Comparison of ENCODE assay signal across 8 cellular contexts in genomic region chr17:46265972-46266655, GRCh38. TPM values are rescaled to one million over a fixed set of nuclear protein-coding genes. Genes with fewer than 3 reads are reported as not detected.
DNase-seq lines count a peak whose midpoint lies in the region; ATAC-seq and TF ChIP-seq lines count a peak whose summit lies in the region.
"Not testable (repeated sequence)": the region's sequence is repeated elsewhere in the genome, so short reads cannot be mapped to it uniquely, and the experiment has no call there.

No MANE protein-coding gene starts in this region.

- TF ChIP-seq POLR2A in HCT116 (IDR thresholded peaks at IDR 0.05; ENCODE audit: borderline replicate concordance, extremely low read depth, insufficient read depth, insufficient read length); thyroid gland (IDR thresholded peaks at IDR 0.05): not testable (repeated sequence)

- H3K9ac ChIP-seq in HCT116 (ENCODE audit: low read length) = peak overlapping the region; percentile 44

- H3K27ac ChIP-seq in HCT116 (ENCODE audit: low read depth, low read length) = 0 out of 2 replicates have a peak overlapping the region, but pooled peaks have one; percentile 8
- not testable (repeated sequence) for H3K27ac ChIP-seq in OCI-LY7 (ENCODE audit: low read depth, low read length, poor library complexity, severe bottlenecking)
- H3K27ac ChIP-seq in osteoblast (ENCODE audit: low read depth, low read length) = peak overlapping the region; percentile 72
- H3K27ac ChIP-seq in thyroid gland = peak overlapping the region; percentile 71 to 88 (median 75)

- H3K36me3 Mint-ChIP-seq in activated naive CD8-positive, alpha-beta T cell = not testable (repeated sequence)

- H3K9me2 ChIP-seq in HCT116 (ENCODE audit: insufficient read depth); OCI-LY7 (ENCODE audit: insufficient read depth, low read length): not testable (repeated sequence)

- not testable (repeated sequence) for H4K20me1 ChIP-seq in HCT116 (ENCODE audit: insufficient read depth); OCI-LY7 (ENCODE audit: insufficient read depth, low read length); osteoblast (ENCODE audit: insufficient read depth, low read length)

- not testable (repeated sequence) for ATAC-seq in HCT116

- H3K36me3 ChIP-seq in HCT116 (ENCODE audit: control insufficient read depth in 1 of 2, insufficient read depth in 2 of 2, low read length in 2 of 2); OCI-LY7 (ENCODE audit: insufficient read depth, low read length); osteoblast (ENCODE audit: insufficient read depth, low read length); thyroid gland: not testable (repeated sequence)

- not testable (repeated sequence) for H2AFZ ChIP-seq in HCT116 (ENCODE audit: low read depth, low read length, poor library complexity, severe bottlenecking)
- H2AFZ ChIP-seq in OCI-LY7 (ENCODE audit: low read length) (peak overlapping the region; percentile 42), osteoblast (ENCODE audit: low read length) (peak overlapping the region; percentile 97)

- 18 to 26% methylated on average over 24 of the region's 24 CpGs for WGBS in thyroid gland, 2 donors

- peak overlapping the region; percentile 88 for H3K4me3 Mint-ChIP-seq in activated naive CD8-positive, alpha-beta T cell

- peak; percentile 75 for DNase-seq in DMS53 (lab: John Stamatoyannopoulos, UW)
- DNase-seq in HCT116 (ENCODE audit: low read depth, low spot score); OCI-LY7 (ENCODE audit: low spot score): not testable (repeated sequence)
- peak; percentile 36 for DNase-seq in epithelial cell of esophagus (ENCODE audit: low read depth)
- DNase-seq in islet precursor cell = peak; percentile 80
- DNase-seq in osteoblast (ENCODE audit: insufficient read length, low spot score, missing footprints) = peak; percentile 87
- DNase-seq in thyroid gland = peak in 1 of 2 donors; percentile 7

- RAD21 ChIA-PET in HCT116 (lab: Charles Lee; ENCODE audit: low non-redundant PET in 1 of 2, low total read pairs in 2 of 2, uncharacterized antibody in 2 of 2, unreplicated experiment in 2 of 2) = not testable (repeated sequence)

- intact Hi-C loops in HCT116 (cut with micrococcal nuclease) = loop anchor here (5.0 kb wide), 1 partner anchor 264 kb away; no protein-coding TSS in a partner anchor
- intact Hi-C loops in OCI-LY7 (cut with micrococcal nuclease; ENCODE audit: unreplicated experiment); thyroid gland (cut with DNase I): not testable (repeated sequence)

- not testable (repeated sequence) for TF ChIP-seq CTCF in HCT116 (IDR thresholded peaks at IDR 0.05 in 2 of 3, conservative IDR thresholded peaks at IDR 0.05 in 1 of 3; ENCODE audit: borderline replicate concordance in 1 of 3, insufficient read depth in 1 of 3, low read depth in 2 of 3, low read length in 2 of 3); OCI-LY7 (conservative IDR thresholded peaks at IDR 0.05; ENCODE audit: low read length); epithelial cell of esophagus (IDR thresholded peaks at IDR 0.05; ENCODE audit: insufficient read depth, low read depth, low read length, missing control alignments); osteoblast (IDR thresholded peaks at IDR 0.05; ENCODE audit: extremely low read depth, low read depth, low read length); thyroid gland (IDR thresholded peaks at IDR 0.05)

- peaks cover 39% of the 10 kb centered on the region for H3K4me1 Mint-ChIP-seq in activated naive CD8-positive, alpha-beta T cell (ENCODE audit: low read depth)

- H3K4me3 ChIP-seq in HCT116 (replicated peaks in 1 of 2; ENCODE audit: low read depth in 1 of 2, low read length in 2 of 2) (peak overlapping the region; percentile 6 to 36; a peak in 3 of 4 replicates), OCI-LY7 (ENCODE audit: low read depth, low read length, poor library complexity, severe bottlenecking) (peak overlapping the region; percentile 61), epithelial cell of esophagus (ENCODE audit: low read length) (peak overlapping the region; percentile 46), osteoblast (ENCODE audit: insufficient read depth, low read length) (peak overlapping the region; percentile 87), thyroid gland (replicated peaks in 1 of 3) (peak overlapping the region in 2 of 3 donors; percentile 24 to 54)

- POLR2A ChIA-PET in HCT116 (lab: Charles Lee); OCI-LY7 (lab: Charles Lee): not testable (repeated sequence)

- not testable (repeated sequence) for H3K79me2 ChIP-seq in HCT116 (ENCODE audit: insufficient read depth, low read length); OCI-LY7 (ENCODE audit: insufficient read depth, low read depth, low read length); osteoblast (ENCODE audit: insufficient read depth, low read length)

- CTCF ChIA-PET in HCT116 (lab: Charles Lee) = interaction anchor here (2.0 kb wide), 1 partner anchor 21 kb away, joined by 7 read pairs; no protein-coding TSS in a partner anchor
- CTCF ChIA-PET in OCI-LY7 (lab: Charles Lee; ENCODE audit: unreplicated experiment) = not testable (repeated sequence)

- not testable (repeated sequence) for BruUV-seq in HCT116 (replicated peaks; lab: Mats Ljungman, UMichigan); OCI-LY7 (replicated peaks; lab: Mats Ljungman, UMichigan)

- H3K27me3 ChIP-seq in HCT116 (ENCODE audit: insufficient read depth, low read length); thyroid gland: not testable (repeated sequence)
- H3K27me3 ChIP-seq in osteoblast (ENCODE audit: insufficient read depth, low read length) = peaks cover 18% of the 10 kb centered on the region

- not testable (repeated sequence) for H3K9me3 ChIP-seq in HCT116 (ENCODE audit: control insufficient read depth in 1 of 2, insufficient read depth in 1 of 2, low read depth in 1 of 2, low read length in 2 of 2); OCI-LY7 (ENCODE audit: low read length); osteoblast (ENCODE audit: low read depth, low read length); thyroid gland

- H3K27ac Mint-ChIP-seq in activated naive CD8-positive, alpha-beta T cell = peak overlapping the region; percentile 87

- peak overlapping the region; percentile 55 for H3K4me2 ChIP-seq in HCT116 (ENCODE audit: low read length)
- H3K4me2 ChIP-seq in OCI-LY7 (ENCODE audit: low read length) = peak overlapping the region; percentile 63
- peak overlapping the region; percentile 94 for H3K4me2 ChIP-seq in osteoblast (ENCODE audit: insufficient read depth, low read length)

- H3K27me3 Mint-ChIP-seq in activated naive CD8-positive, alpha-beta T cell = not testable (repeated sequence)

- not testable (repeated sequence) for TF ChIP-seq RAD21 in HCT116 (IDR thresholded peaks at IDR 0.05; ENCODE audit: low read depth)

- not testable (repeated sequence) for H3K9me3 Mint-ChIP-seq in activated naive CD8-positive, alpha-beta T cell (ENCODE audit: low read depth)

- peaks cover 8 to 32% of the 10 kb centered on the region in 2 experiments for H3K4me1 ChIP-seq in HCT116 (ENCODE audit: control insufficient read depth in 1 of 2, insufficient read depth in 2 of 2, low read length in 2 of 2)
- peaks cover 24% of the 10 kb centered on the region for H3K4me1 ChIP-seq in OCI-LY7 (ENCODE audit: insufficient read depth, low read length, poor library complexity, severe bottlenecking)
- peaks cover 27% of the 10 kb centered on the region for H3K4me1 ChIP-seq in osteoblast (ENCODE audit: insufficient read depth, low read length)
- H3K4me1 ChIP-seq in thyroid gland = not testable (repeated sequence)

RNA-seq across cellular contexts. Expression of gene LRRC37A, which starts 28.8 kb away (rescaled TPM):
- total RNA-seq in HCT116 (2021; ENCODE audit: unreplicated experiment) (1.2 TPM), OCI-LY7 (2022) (5.2 and 5.8 TPM in 2 replicates), osteoblast (2.4 and 6.2 TPM in 2 replicates), thyroid gland (1 to 10 TPM; 1.2 to 2.7 (median 2.4) TPM)
- 1.1 and 1.2 TPM in 2 replicates for polyA plus RNA-seq in HCT116 (2012)
- total RNA-seq in OCI-LY7 (2014; rRNA removed; shearing (Covaris generic)) = 5.1 and 6.6 TPM in 2 replicates

Comparison
In these comparisons a context has a peak if more than half of its experiments do, and no peak if none do; other contexts are left out.
1. H3K4me3 ChIP-seq: peak in every context shown above with its lines; median percentile 87 in osteoblast; 61 in OCI-LY7; 46 in epithelial cell of esophagus; 39 in thyroid gland; 21 in HCT116.